In genomic region chr17:61353211-61353610, GRCh38 we compare ENCODE assay signal across 18 cellular contexts. TPM values are rescaled to one million over a fixed set of nuclear protein-coding genes. Genes with fewer than 3 reads are reported as not detected.
DNase-seq lines count a peak whose midpoint lies in the region; ATAC-seq and TF ChIP-seq lines count a peak whose summit lies in the region.
"Had no signal": no experiment of that assay in that cellular context is flagged by ENCODE, and none has a peak within 500 bp of the region (broad histone marks: within the 10 kb centered on the region; RNA-seq: fewer than 3 reads in every experiment).

No MANE protein-coding gene starts in this region.

- DNase-seq in NCI-H69 (lab: John Stamatoyannopoulos, UW) (peak; percentile 96), endodermal cell (no peak), neural crest cell (ENCODE audit: low read depth, low spot score) (no peak), hippocampal formation (lab: John Stamatoyannopoulos, UW) (no peak), foreskin melanocyte (no peak), T-helper 17 cell (no peak)
- DNase-seq in activated T-helper 1 cell treated with anti-CD3 and anti-CD28 coated beads, Interleukin-12 subunit alpha, Interleukin-12 subunit beta, Interleukin-2, Interleukin-4 antibody, amounts not matched to agents 30 ng/mL and 10 ng/mL and 1 ng/mL, durations not matched to agents 14 hours and 24 hours and 36 hours (ENCODE audit: low spot score): no peak
- DNase-seq: AML-193; EL; H7; Kasumi-1; NCI-H1930; NCI-H510A; NCI-H748 treated with DMSO at 0.1 percent for 48 hours; NK-92 treated with Interleukin-12 subunit alpha and Interleukin-12 subunit beta, amount 100 ng/mL, for 24 hours; Right ventricle myocardium superior had no signal

- H3K9me3 ChIP-seq in BLaER1 treated with 17β-estradiol and CSF1 and Interleukin-3, amounts not matched to agents 10 nM and 100 nM (replicated peaks in 1 of 11): no peaks in the 10 kb centered on the region
- H3K9me3 ChIP-seq in endodermal cell (ENCODE audit: control insufficient read depth, low read length): no peaks in the 10 kb centered on the region
- H3K9me3 ChIP-seq in T-helper 17 cell (ENCODE audit: control insufficient read depth, low read length, poor library complexity, severe bottlenecking): no peaks in the 10 kb centered on the region

- H3K27ac Mint-ChIP-seq in endodermal cell (peak overlapping the region; percentile 9), neural crest cell (ENCODE audit: unreplicated experiment) (peak overlapping the region; percentile 83), T-helper 17 cell (no peak overlapping the region)
- H3K27ac Mint-ChIP-seq in activated T-helper 1 cell treated with anti-CD3 and anti-CD28 coated beads, Interleukin-12 subunit alpha, Interleukin-12 subunit beta, Interleukin-2, Interleukin-4 antibody, amounts not matched to agents 30 ng/mL and 10 ng/mL and 1 ng/mL, durations not matched to agents 14 hours and 24 hours and 36 hours: no peak overlapping the region
- H3K27ac Mint-ChIP-seq: CD14-positive monocyte had no signal

- H3K27me3 ChIP-seq in BLaER1 treated with 17β-estradiol and CSF1 and Interleukin-3, amounts not matched to agents 10 nM and 100 nM: no peaks in the 10 kb centered on the region
- H3K27me3 ChIP-seq in endodermal cell (ENCODE audit: control insufficient read depth, insufficient read depth, low read length, poor library complexity, severe bottlenecking): no peaks in the 10 kb centered on the region

- peak overlapping the region in 8 of 11 experiments; percentile 34 to 68 (median 46); a peak in 14 of 22 replicates for H3K4me2 ChIP-seq in BLaER1 treated with 17β-estradiol and CSF1 and Interleukin-3, amounts not matched to agents 10 nM and 100 nM

- H3K4me3 ChIP-seq in BLaER1 treated with 17β-estradiol and CSF1 and Interleukin-3, amounts not matched to agents 10 nM and 100 nM: no peak overlapping the region
- no peak overlapping the region for H3K4me3 ChIP-seq in endodermal cell (ENCODE audit: low read length)

- no peak overlapping the region; a peak in 1 of 22 replicates for H3K27ac ChIP-seq in BLaER1 treated with 17β-estradiol and CSF1 and Interleukin-3, amounts not matched to agents 10 nM and 100 nM
- no peak overlapping the region for H3K27ac ChIP-seq in endodermal cell (ENCODE audit: low read depth, low read length)

- TF ChIP-seq CTCF in endodermal cell (conservative IDR thresholded peaks at IDR 0.05) (no peak), neural crest cell (conservative IDR thresholded peaks at IDR 0.05) (no peak)

- H3K9ac ChIP-seq in BLaER1 treated with 17β-estradiol and CSF1 and Interleukin-3, amounts not matched to agents 10 nM and 100 nM: no peak overlapping the region
- no peak overlapping the region for H3K9ac ChIP-seq in endodermal cell (ENCODE audit: extremely low read depth, low read length, poor library complexity, severe bottlenecking)

- intact Hi-C loops in activated T-helper 1 cell treated with anti-CD3 and anti-CD28 coated beads, Interleukin-12 subunit alpha, Interleukin-12 subunit beta, Interleukin-2, Interleukin-4 antibody, amounts not matched to agents 30 ng/mL and 10 ng/mL and 1 ng/mL, durations not matched to agents 14 hours and 24 hours and 36 hours (cut with micrococcal nuclease): no loop called here

- H3K36me3 ChIP-seq in BLaER1 treated with 17β-estradiol and CSF1 and Interleukin-3, amounts not matched to agents 10 nM and 100 nM: no peaks in the 10 kb centered on the region
- no peaks in the 10 kb centered on the region for H3K36me3 ChIP-seq in endodermal cell (ENCODE audit: control insufficient read depth, insufficient read depth, low read length)

- H3K4me3 Mint-ChIP-seq in endodermal cell (peak overlapping the region; percentile 5), neural crest cell (no peak overlapping the region), T-helper 17 cell (no peak overlapping the region)
- no peak overlapping the region for H3K4me3 Mint-ChIP-seq in activated T-helper 1 cell treated with anti-CD3 and anti-CD28 coated beads, Interleukin-12 subunit alpha, Interleukin-12 subunit beta, Interleukin-2, Interleukin-4 antibody, amounts not matched to agents 30 ng/mL and 10 ng/mL and 1 ng/mL, durations not matched to agents 14 hours and 24 hours and 36 hours
- H3K4me3 Mint-ChIP-seq: CD14-positive monocyte had no signal

- 86 to 88% methylated on average over 8 to 9 of the region's 9 CpGs for WGBS in endodermal cell (ENCODE audit: insufficient coverage in 1 of 2, insufficient read length in 1 of 2), 2 experiments

- peaks cover 0 to 15% (median 11%) of the 10 kb centered on the region in 10 experiments; a peak in 13 of 20 replicates for H3K4me1 ChIP-seq in BLaER1 treated with 17β-estradiol and CSF1 and Interleukin-3, amounts not matched to agents 10 nM and 100 nM
- H3K4me1 ChIP-seq in endodermal cell (ENCODE audit: control insufficient read depth, insufficient read depth, low read length): peaks cover 9% of the 10 kb centered on the region

- ATAC-seq in T-helper 17 cell: no peak

- H4K20me1 ChIP-seq in BLaER1 treated with 17β-estradiol and CSF1 and Interleukin-3, amounts not matched to agents 10 nM and 100 nM: no peaks in the 10 kb centered on the region

- no peaks in the 10 kb centered on the region for H3K9me3 Mint-ChIP-seq in endodermal cell
- peaks cover 3% of the 10 kb centered on the region for H3K9me3 Mint-ChIP-seq in neural crest cell
- H3K9me3 Mint-ChIP-seq in activated T-helper 1 cell treated with anti-CD3 and anti-CD28 coated beads, Interleukin-12 subunit alpha, Interleukin-12 subunit beta, Interleukin-2, Interleukin-4 antibody, amounts not matched to agents 30 ng/mL and 10 ng/mL and 1 ng/mL, durations not matched to agents 14 hours and 24 hours and 36 hours: no peaks in the 10 kb centered on the region
- H3K9me3 Mint-ChIP-seq: CD14-positive monocyte had no signal

- H3K36me3 Mint-ChIP-seq in endodermal cell (ENCODE audit: low read depth) (no peaks in the 10 kb centered on the region), neural crest cell (ENCODE audit: low read depth) (no peaks in the 10 kb centered on the region), T-helper 17 cell (ENCODE audit: low read depth) (no peaks in the 10 kb centered on the region)
- no peaks in the 10 kb centered on the region for H3K36me3 Mint-ChIP-seq in activated T-helper 1 cell treated with anti-CD3 and anti-CD28 coated beads, Interleukin-12 subunit alpha, Interleukin-12 subunit beta, Interleukin-2, Interleukin-4 antibody, amounts not matched to agents 30 ng/mL and 10 ng/mL and 1 ng/mL, durations not matched to agents 14 hours and 24 hours and 36 hours (ENCODE audit: low read depth)

- H3K4me1 Mint-ChIP-seq in endodermal cell (peaks cover 38% of the 10 kb centered on the region), neural crest cell (peaks cover 25% of the 10 kb centered on the region), T-helper 17 cell (no peaks in the 10 kb centered on the region)
- no peaks in the 10 kb centered on the region for H3K4me1 Mint-ChIP-seq in activated T-helper 1 cell treated with anti-CD3 and anti-CD28 coated beads, Interleukin-12 subunit alpha, Interleukin-12 subunit beta, Interleukin-2, Interleukin-4 antibody, amounts not matched to agents 30 ng/mL and 10 ng/mL and 1 ng/mL, durations not matched to agents 14 hours and 24 hours and 36 hours (ENCODE audit: low read depth)
- H3K4me1 Mint-ChIP-seq: CD14-positive monocyte had no signal

- H3K27me3 Mint-ChIP-seq in endodermal cell (ENCODE audit: insufficient read depth) (peaks cover 4% of the 10 kb centered on the region), neural crest cell (ENCODE audit: low read depth) (no peaks in the 10 kb centered on the region), T-helper 17 cell (no peaks in the 10 kb centered on the region)
- no peaks in the 10 kb centered on the region for H3K27me3 Mint-ChIP-seq in activated T-helper 1 cell treated with anti-CD3 and anti-CD28 coated beads, Interleukin-12 subunit alpha, Interleukin-12 subunit beta, Interleukin-2, Interleukin-4 antibody, amounts not matched to agents 30 ng/mL and 10 ng/mL and 1 ng/mL, durations not matched to agents 14 hours and 24 hours and 36 hours (ENCODE audit: insufficient read depth)

RNA-seq across cellular contexts. Expression of gene TBX2, which starts 46.4 kb away (rescaled TPM):
- total RNA-seq in endodermal cell (under 1 TPM in 1 of 2 donors, not detected in 1; 0.07 TPM), neural crest cell (16.1 and 18.7 TPM in 2 replicates), T-helper 17 cell (under 1 TPM in 1 of 2 donors, not detected in 1; 0.50 TPM)
- polyA plus RNA-seq in endodermal cell (2013, experiment 1 of 2): 2.8 TPM
- 2.1 TPM for polyA plus RNA-seq in endodermal cell (2013, experiment 2 of 2)
- total RNA-seq in activated T-helper 1 cell treated with anti-CD3 and anti-CD28 coated beads, Interleukin-12 subunit alpha, Interleukin-12 subunit beta, Interleukin-2, Interleukin-4 antibody, amounts not matched to agents 30 ng/mL and 10 ng/mL and 1 ng/mL, durations not matched to agents 14 hours and 24 hours and 36 hours: not detected in 2 replicates
- total RNA-seq: H7 had no signal
- polyA plus RNA-seq: CD14-positive monocyte had no signal

Comparison
In these comparisons a context has a peak if more than half of its experiments do, and no peak if none do; other contexts are left out.
1. H3K27ac Mint-ChIP-seq: peak in endodermal cell (single experiment) and neural crest cell (single experiment); none in T-helper 17 cell (single experiment) and activated T-helper 1 cell treated with anti-CD3 and anti-CD28 coated beads, Interleukin-12 subunit alpha, Interleukin-12 subunit beta, Interleukin-2, Interleukin-4 antibody, amounts not matched to agents 30 ng/mL and 10 ng/mL and 1 ng/mL, durations not matched to agents 14 hours and 24 hours and 36 hours (single experiment).
2. RNA of gene TBX2, which starts 46.4 kb away (total RNA-seq): 16.1 to 18.7 TPM in neural crest cell; 0.50 TPM in T-helper 17 cell, 0.07 TPM in endodermal cell and not detected in activated T-helper 1 cell treated with anti-CD3 and anti-CD28 coated beads, Interleukin-12 subunit alpha, Interleukin-12 subunit beta, Interleukin-2, Interleukin-4 antibody, amounts not matched to agents 30 ng/mL and 10 ng/mL and 1 ng/mL, durations not matched to agents 14 hours and 24 hours and 36 hours; every median in the first group is over 10 times any median in the second.